ENCODE assay signal across 1 cellular context in genomic region chr9:33293782-33294181, GRCh38.
TF ChIP-seq lines count a peak whose summit lies in the region.

No MANE protein-coding gene starts in this region.

TF ChIP-seq in A549, 52 proteins besides CTCF, POLR2A, EP300 and RAD21:
- TF ChIP-seq RCOR1 (IDR thresholded peaks at IDR 0.05; ENCODE audit: low read depth, low read length) (no peak), SREBF2 (IDR thresholded peaks at IDR 0.05) (no peak), PHF8 (IDR thresholded peaks at IDR 0.05; ENCODE audit: borderline replicate concordance, low read depth) (no peak), BHLHE40 (IDR thresholded peaks at IDR 0.05; ENCODE audit: low read depth, low read length) (no peak), TP53 (CRISPR knock-in tag; IDR thresholded peaks at IDR 0.05) (no peak), EHF (CRISPR knock-in tag; IDR thresholded peaks at IDR 0.05) (no peak), CHD4 (IDR thresholded peaks at IDR 0.05; ENCODE audit: borderline replicate concordance) (no peak), CHD2 (IDR thresholded peaks at IDR 0.05; ENCODE audit: low read length, partially characterized antibody) (no peak), HMGXB4 (CRISPR knock-in tag; IDR thresholded peaks at IDR 0.05; ENCODE audit: borderline replicate concordance) (no peak), MYC (IDR thresholded peaks at IDR 0.05; ENCODE audit: borderline replicate concordance, low read length) (no peak), HEYL (CRISPR knock-in tag; IDR thresholded peaks at IDR 0.05) (no peak), E2F6 (IDR thresholded peaks at IDR 0.05; ENCODE audit: borderline replicate concordance, low read depth) (no peak), ZFP36 (IDR thresholded peaks at IDR 0.05; ENCODE audit: borderline replicate concordance, partially characterized antibody) (no peak), RNF2 (IDR thresholded peaks at IDR 0.05; ENCODE audit: borderline replicate concordance, low read depth) (no peak), PBX3 (IDR thresholded peaks at IDR 0.05) (no peak), CEBPB (IDR thresholded peaks at IDR 0.05) (no peak), FOSL2 (IDR thresholded peaks at IDR 0.05) (no peak), FOSL2 (CRISPR knock-in tag; IDR thresholded peaks at IDR 0.05) (no peak), ZSCAN20 (CRISPR knock-in tag; IDR thresholded peaks at IDR 0.05) (no peak), GATA3 (IDR thresholded peaks at IDR 0.05; ENCODE audit: borderline replicate concordance) (no peak)
- TF ChIP-seq, protein P1, sequence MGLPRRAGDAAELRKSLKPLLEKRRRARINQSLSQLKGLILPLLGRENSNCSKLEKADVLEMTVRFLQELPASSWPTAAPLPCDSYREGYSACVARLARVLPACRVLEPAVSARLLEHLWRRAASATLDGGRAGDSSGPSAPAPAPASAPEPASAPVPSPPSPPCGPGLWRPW (IDR thresholded peaks at IDR 0.05) = no peak
